1 cellular context compared by ENCODE assay signal in the genomic region with DNA sequence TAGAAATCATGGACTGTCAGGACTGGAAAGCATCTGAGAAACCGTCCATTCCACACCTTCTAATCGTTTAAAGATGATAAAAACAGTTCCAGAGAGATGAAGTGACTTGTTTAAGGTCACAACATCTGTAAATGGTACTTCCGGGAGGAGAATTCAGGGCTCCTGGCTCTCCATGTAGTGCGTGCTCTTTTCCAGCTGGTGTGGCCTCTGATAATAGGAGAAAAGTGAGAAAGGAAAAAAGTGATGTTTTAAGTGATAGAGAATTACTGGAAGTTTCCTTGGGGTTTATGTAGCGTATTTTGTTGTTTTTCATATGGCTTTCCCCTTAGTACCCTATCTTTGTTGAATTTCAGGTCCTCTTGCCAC.
TF ChIP-seq lines count a peak whose summit lies in the region.

No MANE protein-coding gene starts in this region.

TF ChIP-seq in K562, 482 proteins besides CTCF, POLR2A, EP300 and RAD21 (continued from another document):
- TF ChIP-seq SIN3A (IDR thresholded peaks at IDR 0.05; ENCODE audit: borderline replicate concordance in 2 of 2, control insufficient read depth in 1 of 2, low read depth in 2 of 2, low read length in 2 of 2) = peak in 1 of 2 experiments; percentile 45; a peak in 1 of 4 replicates
- no peak for TF ChIP-seq NR2C2 (CRISPR knock-in tag; IDR thresholded peaks at IDR 0.05)
- TF ChIP-seq NR2C2 (tag; IDR thresholded peaks at IDR 0.05) = no peak
- peak; percentile 53; the same call in 1 of the 2 replicates for TF ChIP-seq ZNF431 (CRISPR knock-in tag; IDR thresholded peaks at IDR 0.05)
- TF ChIP-seq ETV1 (tag; conservative IDR thresholded peaks at IDR 0.05; ENCODE audit: low read depth) = peak; percentile 44; the same call in 1 of the 2 replicates
- peak; percentile 23 for TF ChIP-seq SAP30 (IDR thresholded peaks at IDR 0.05; ENCODE audit: borderline replicate concordance, insufficient read depth, low read depth, low read length, poor library complexity, severe bottlenecking)
